14 cellular contexts compared by ENCODE assay signal in the genomic region with DNA sequence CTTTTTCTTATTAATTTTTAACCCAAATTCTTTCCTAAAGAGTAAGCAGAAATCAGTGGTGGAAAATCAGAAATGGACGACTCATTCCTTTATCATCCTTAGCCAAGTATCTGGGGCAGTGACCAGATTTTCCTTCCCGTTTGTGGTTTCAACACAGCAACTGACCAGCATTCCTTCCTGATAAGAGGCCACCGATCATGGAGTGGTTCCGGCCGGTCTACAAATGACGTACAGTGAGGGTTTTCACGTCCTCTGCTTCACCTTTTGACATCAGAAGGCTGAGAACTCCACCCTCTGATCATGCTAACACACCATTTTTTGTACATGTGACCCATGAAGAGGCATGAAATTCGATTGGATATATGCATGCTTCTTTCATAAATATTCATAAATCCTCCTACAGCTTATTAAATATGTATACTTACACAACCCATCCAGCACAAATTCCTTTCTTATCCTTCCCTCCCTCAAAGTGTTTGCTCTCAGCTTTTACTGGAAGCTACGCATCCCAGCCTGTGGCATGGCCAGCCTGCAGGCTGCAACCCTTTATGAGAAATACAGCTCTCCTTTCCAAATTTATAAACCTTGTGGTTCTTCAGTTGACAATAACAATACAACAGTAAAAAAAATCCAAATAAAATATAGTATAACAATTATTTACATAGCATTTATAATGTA.
DNase-seq lines count a peak whose midpoint lies in the region; ATAC-seq and TF ChIP-seq lines count a peak whose summit lies in the region.
"Had no signal": no experiment of that assay in that cellular context is flagged by ENCODE, and none has a peak within 500 bp of the region (broad histone marks: within the 10 kb centered on the region; RNA-seq: fewer than 3 reads in every experiment).

No MANE protein-coding gene starts in this region.

- no peak overlapping the region for H3K4me3 ChIP-seq in epithelial cell of esophagus (ENCODE audit: low read length)
- H3K4me3 ChIP-seq in H7 (ENCODE audit: insufficient read depth, low read depth, low read length): no peak overlapping the region
- no peak overlapping the region for H3K4me3 ChIP-seq in spleen

- ATAC-seq in HG03135 (IDR thresholded peaks at IDR 0.05; ENCODE audit: unreplicated experiment): no peak
- no peak for ATAC-seq in GM21526 (IDR thresholded peaks at IDR 0.05; ENCODE audit: low FRiP score, unreplicated experiment)
- ATAC-seq: stimulated activated effector memory CD8-positive, alpha-beta T cell treated with anti-CD3 and anti-CD28 coated beads, Interleukin-12 subunit alpha, Interleukin-12 subunit beta, amount 100 ng/mL, for 72 hours had no signal

- no peak overlapping the region for H3K27ac ChIP-seq in spleen

- TF ChIP-seq POLR2A in spleen (IDR thresholded peaks at IDR 0.05): no peak

- no peaks in the 10 kb centered on the region for H3K9me3 ChIP-seq in spleen

- peak; percentile 84 for DNase-seq in EH (ENCODE audit: low read depth)
- peak; percentile 91 for DNase-seq in NCI-H226
- peak; percentile 84 for DNase-seq in epithelial cell of esophagus (ENCODE audit: low read depth)
- peak; percentile 89 for DNase-seq in non-pigmented ciliary epithelial cell (ENCODE audit: low read depth)
- no peak for DNase-seq in H7
- DNase-seq in spleen: no peak
- DNase-seq: activated CD4-positive, alpha-beta T cell treated with anti-CD3 and anti-CD28 coated beads, Interleukin-2, amount 50 U/mL, for 4 hours; activated naive CD8-positive, alpha-beta T cell treated with anti-CD3 and anti-CD28 coated beads for 36 hours; DMS79 treated with DMSO at 0.1 percent for 48 hours; midbrain; NCI-H2029 had no signal

- no peak for TF ChIP-seq CTCF in epithelial cell of esophagus (IDR thresholded peaks at IDR 0.05; ENCODE audit: insufficient read depth, low read depth, low read length, missing control alignments)
- TF ChIP-seq CTCF in spleen (IDR thresholded peaks at IDR 0.05 in 8 of 11, conservative IDR thresholded peaks at IDR 0.05 in 3 of 11): no peak

- WGBS in spleen, 5 donors: 75 to 89% (median 78%) methylated on average over 9 of the region's 9 CpGs

- H3K27me3 ChIP-seq in H7 (ENCODE audit: control insufficient read depth, insufficient read depth, low read length) (no peaks in the 10 kb centered on the region), spleen (replicated peaks in 1 of 7) (peaks cover 0 to 6% (median 0%) of the 10 kb centered on the region in 7 donors)

- H3K4me1 ChIP-seq in spleen: peaks cover 0 to 6% (median 2%) of the 10 kb centered on the region in 6 donors

- H3K36me3 ChIP-seq in H7 (replicated peaks; ENCODE audit: control insufficient read depth, insufficient read depth, low read length) (no peaks in the 10 kb centered on the region), spleen (no peaks in the 10 kb centered on the region)

- intact Hi-C loops in spleen (cut with DNase I; ENCODE audit: low total_unique reads): no loop called here

Comparison
In these comparisons a context has a peak if more than half of its experiments do, and no peak if none do; other contexts are left out.
1. DNase-seq: peak in EH (single experiment), NCI-H226 (single experiment), epithelial cell of esophagus (single experiment) and non-pigmented ciliary epithelial cell (single experiment); none in H7 (single experiment) and spleen (single experiment).